Comparison of ENCODE assay signal across 5 cellular contexts in the genomic region with DNA sequence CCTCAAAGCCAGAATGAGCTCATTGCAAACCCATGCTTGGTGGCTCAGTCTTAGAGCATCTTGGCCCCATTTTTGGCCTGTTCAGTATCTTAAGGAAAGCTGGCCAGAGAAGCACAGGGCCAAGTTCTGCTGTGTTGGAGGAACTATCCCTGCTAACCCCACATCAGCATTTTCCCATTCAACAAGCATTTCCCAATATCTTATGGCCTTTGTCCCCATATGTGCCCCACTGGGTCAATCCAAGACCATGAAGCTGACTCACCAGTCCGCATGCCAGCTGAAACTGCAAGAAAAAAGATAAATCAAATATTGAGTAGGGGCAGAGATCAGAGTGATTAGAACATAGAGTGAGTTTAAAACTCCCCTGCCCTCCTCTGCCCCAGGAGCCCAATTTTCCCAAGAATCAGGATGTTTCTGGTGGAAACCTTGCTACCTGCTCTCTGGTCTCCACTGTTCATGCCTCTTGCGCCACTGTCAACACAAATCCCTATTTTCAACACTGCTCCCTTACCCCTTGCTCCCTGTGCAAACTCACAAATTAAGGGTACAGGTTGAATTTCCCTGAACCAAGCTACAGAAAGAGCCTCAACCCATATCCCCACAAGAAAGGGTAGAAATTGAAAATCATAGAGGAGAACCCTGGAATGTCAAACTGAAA. TPM values are rescaled to one million over a fixed set of nuclear protein-coding genes. Genes with fewer than 3 reads are reported as not detected.
"Had no signal": no experiment of that assay in that cellular context is flagged by ENCODE, and none has a peak within 500 bp of the region (broad histone marks: within the 10 kb centered on the region; RNA-seq: fewer than 3 reads in every experiment).

No MANE protein-coding gene starts in this region.

RNA-seq across cellular contexts. Expression of a gene that starts 0.7 kb away (rescaled TPM):
- total RNA-seq: dermis microvascular lymphatic vessel endothelial cell, glomerular endothelial cell, mammary epithelial cell, progenitor cell of endocrine pancreas had no signal
- polyA plus RNA-seq: keratinocyte, mammary epithelial cell had no signal

RNA-seq across cellular contexts. Expression of a gene that starts 24.5 kb away (rescaled TPM):
- total RNA-seq: progenitor cell of endocrine pancreas had no signal

RNA-seq across cellular contexts. Expression of a gene that starts 43.6 kb away (rescaled TPM):
- total RNA-seq: glomerular endothelial cell, mammary epithelial cell, progenitor cell of endocrine pancreas had no signal
